Comparison of ENCODE assay signal across 17 cellular contexts in the genomic region with DNA sequence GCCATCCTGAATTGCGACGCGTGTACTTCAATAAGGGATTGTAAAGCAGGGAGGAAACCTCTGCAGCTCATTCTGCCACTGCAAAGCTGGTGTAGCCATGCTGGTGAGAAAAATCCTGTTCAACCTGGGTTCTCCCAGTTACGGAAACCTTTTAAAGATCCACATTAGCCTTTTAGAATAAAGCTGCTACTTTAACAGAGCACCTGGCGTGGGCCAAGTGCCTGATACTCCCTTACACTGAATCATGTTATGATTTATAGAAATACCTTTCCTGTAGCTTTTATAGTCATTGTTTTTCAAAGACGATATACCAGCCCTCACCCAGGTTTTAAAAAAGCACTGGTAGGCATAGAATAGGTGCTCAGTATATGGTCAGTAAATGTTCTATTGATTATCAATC. TPM values are rescaled to one million over a fixed set of nuclear protein-coding genes. Genes with fewer than 3 reads are reported as not detected.
DNase-seq lines count a peak whose midpoint lies in the region; ATAC-seq lines count a peak whose summit lies in the region.
"Had no signal": no experiment of that assay in that cellular context is flagged by ENCODE, and none has a peak within 500 bp of the region (broad histone marks: within the 10 kb centered on the region; RNA-seq: fewer than 3 reads in every experiment).

No MANE protein-coding gene starts in this region.

- H3K27me3 Mint-ChIP-seq in T-helper 1 cell treated with Interleukin-12 subunit alpha and Interleukin-12 subunit beta and Interleukin-4 antibody, amounts not matched to agents 30 μg/mL and 1 μg/mL, for 36 hours (ENCODE audit: low read depth), result no peaks in the 10 kb centered on the region
- H3K27me3 Mint-ChIP-seq in activated T-cell treated with anti-CD3 and anti-CD28 coated beads, Interleukin-2, amount 50 U/mL, for 72 hours (ENCODE audit: low read depth), result no peaks in the 10 kb centered on the region
- H3K27me3 Mint-ChIP-seq in T-helper 17 cell, result no peaks in the 10 kb centered on the region
- H3K27me3 Mint-ChIP-seq in naive thymus-derived CD4-positive, alpha-beta T cell, result no peaks in the 10 kb centered on the region

- DNase-seq in T-helper 1 cell (no peak), activated T-cell treated with anti-CD3 and anti-CD28 coated beads for 4 hours (no peak), T-helper 17 cell (no peak), DMS53 (lab: John Stamatoyannopoulos, UW) (no peak)
- no peak for DNase-seq in activated T-cell treated with anti-CD3 and anti-CD28 coated beads, Interleukin-2, amount 50 U/mL, for 72 hours
- DNase-seq in naive thymus-derived CD4-positive, alpha-beta T cell, result no peak
- DNase-seq: AML-193; DND-41; NCI-H1092 treated with DMSO at 0.1 percent for 48 hours; NCI-H2081; NCI-H510A; NCI-H748 treated with DMSO at 0.1 percent for 48 hours; NK-92 treated with Interleukin-12 subunit alpha and Interleukin-12 subunit beta, amount 100 ng/mL, for 24 hours had no signal

- H3K9me3 ChIP-seq in T-helper 17 cell (ENCODE audit: control insufficient read depth, low read length, poor library complexity, severe bottlenecking), result no peaks in the 10 kb centered on the region
- H3K9me3 ChIP-seq in naive thymus-derived CD4-positive, alpha-beta T cell (ENCODE audit: control insufficient read depth in 2 of 3, low read length in 3 of 3), result no peaks in the 10 kb centered on the region

- ATAC-seq in activated T-cell treated with anti-CD3 and anti-CD28 coated beads, Interleukin-2, amount 50 U/mL, for 72 hours (replicated peaks in 1 of 2), result no peak
- ATAC-seq in T-helper 17 cell, result no peak
- ATAC-seq in naive thymus-derived CD4-positive, alpha-beta T cell, result no peak
- ATAC-seq in HG02885 (IDR thresholded peaks at IDR 0.05; ENCODE audit: poor library complexity, unreplicated experiment), result no peak

- POLR2A ChIA-PET in naive thymus-derived CD4-positive, alpha-beta T cell (lab: Charles Lee), result interaction anchor here (0.7 to 1.5 kb wide), 2 partner anchors 9 to 49 kb away, joined by 3 to 4 read pairs; a partner anchor contains a TSS

- H3K4me1 Mint-ChIP-seq in T-helper 1 cell treated with Interleukin-12 subunit alpha and Interleukin-12 subunit beta and Interleukin-4 antibody, amounts not matched to agents 30 μg/mL and 1 μg/mL, for 36 hours (ENCODE audit: low read depth), result peaks cover 32% of the 10 kb centered on the region
- H3K4me1 Mint-ChIP-seq in activated T-cell treated with anti-CD3 and anti-CD28 coated beads, Interleukin-2, amount 50 U/mL, for 72 hours (ENCODE audit: low read depth), result peaks cover 74% of the 10 kb centered on the region
- H3K4me1 Mint-ChIP-seq in T-helper 17 cell, result peaks cover 13% of the 10 kb centered on the region
- peaks cover 18 to 41% (median 39%) of the 10 kb centered on the region in 7 donors for H3K4me1 Mint-ChIP-seq in naive thymus-derived CD4-positive, alpha-beta T cell

- H3K4me3 Mint-ChIP-seq in T-helper 1 cell treated with Interleukin-12 subunit alpha and Interleukin-12 subunit beta and Interleukin-4 antibody, amounts not matched to agents 30 μg/mL and 1 μg/mL, for 36 hours, result no peak overlapping the region
- peak overlapping the region; percentile 9 to 37 for H3K4me3 Mint-ChIP-seq in activated T-cell treated with anti-CD3 and anti-CD28 coated beads, Interleukin-2, amount 50 U/mL, for 72 hours
- H3K4me3 Mint-ChIP-seq in T-helper 17 cell, result no peak overlapping the region
- H3K4me3 Mint-ChIP-seq in naive thymus-derived CD4-positive, alpha-beta T cell, result no peak overlapping the region
- H3K4me3 Mint-ChIP-seq: CD14-positive monocyte had no signal

- H3K36me3 Mint-ChIP-seq in T-helper 1 cell treated with Interleukin-12 subunit alpha and Interleukin-12 subunit beta and Interleukin-4 antibody, amounts not matched to agents 30 μg/mL and 1 μg/mL, for 36 hours (ENCODE audit: low read depth), result peaks cover 47% of the 10 kb centered on the region
- H3K36me3 Mint-ChIP-seq in activated T-cell treated with anti-CD3 and anti-CD28 coated beads, Interleukin-2, amount 50 U/mL, for 72 hours (ENCODE audit: insufficient read depth in 2 of 2), result peaks cover 22 to 37% of the 10 kb centered on the region in 2 donors
- H3K36me3 Mint-ChIP-seq in T-helper 17 cell (ENCODE audit: low read depth), result peaks cover 9% of the 10 kb centered on the region
- H3K36me3 Mint-ChIP-seq in naive thymus-derived CD4-positive, alpha-beta T cell, result peaks cover 7 to 47% (median 24%) of the 10 kb centered on the region in 5 donors

- CTCF ChIA-PET in naive thymus-derived CD4-positive, alpha-beta T cell (lab: Charles Lee), result no interaction called here

- H3K27ac Mint-ChIP-seq in T-helper 1 cell treated with Interleukin-12 subunit alpha and Interleukin-12 subunit beta and Interleukin-4 antibody, amounts not matched to agents 30 μg/mL and 1 μg/mL, for 36 hours, result peak overlapping the region; percentile 41
- H3K27ac Mint-ChIP-seq in activated T-cell treated with anti-CD3 and anti-CD28 coated beads, Interleukin-2, amount 50 U/mL, for 72 hours, result peak overlapping the region; percentile 58
- peak overlapping the region; percentile 24 for H3K27ac Mint-ChIP-seq in T-helper 17 cell
- H3K27ac Mint-ChIP-seq in naive thymus-derived CD4-positive, alpha-beta T cell, result peak overlapping the region in 6 of 9 donors; percentile 16 to 78 (median 32)
- H3K27ac Mint-ChIP-seq: CD14-positive monocyte had no signal

- H3K27me3 ChIP-seq in naive thymus-derived CD4-positive, alpha-beta T cell (ENCODE audit: control insufficient read depth in 2 of 2, insufficient read depth in 2 of 2, low read length in 2 of 2), result no peaks in the 10 kb centered on the region

- intact Hi-C loops in naive thymus-derived CD4-positive, alpha-beta T cell (cut with micrococcal nuclease), result loop anchor here in 1 of 2 donors (10.0 kb wide), 2 partner anchors 918 to 1118 kb away; a partner anchor contains a TSS

- no peaks in the 10 kb centered on the region for H3K9me3 Mint-ChIP-seq in T-helper 1 cell treated with Interleukin-12 subunit alpha and Interleukin-12 subunit beta and Interleukin-4 antibody, amounts not matched to agents 30 μg/mL and 1 μg/mL, for 36 hours
- no peaks in the 10 kb centered on the region for H3K9me3 Mint-ChIP-seq in activated T-cell treated with anti-CD3 and anti-CD28 coated beads, Interleukin-2, amount 50 U/mL, for 72 hours
- no peaks in the 10 kb centered on the region for H3K9me3 Mint-ChIP-seq in naive thymus-derived CD4-positive, alpha-beta T cell
- H3K9me3 Mint-ChIP-seq: CD14-positive monocyte had no signal

- peaks cover 0 to 33% (median 12%) of the 10 kb centered on the region in 3 experiments for H3K36me3 ChIP-seq in naive thymus-derived CD4-positive, alpha-beta T cell (ENCODE audit: control insufficient read depth in 2 of 3, insufficient read depth in 3 of 3, low read length in 3 of 3)

- H3K4me3 ChIP-seq in naive thymus-derived CD4-positive, alpha-beta T cell (ENCODE audit: low read length), result no peak overlapping the region

- H3K27ac ChIP-seq in naive thymus-derived CD4-positive, alpha-beta T cell (ENCODE audit: low read depth, low read length), result no peak overlapping the region
- H3K27ac ChIP-seq: 22Rv1 had no signal

- H3K4me1 ChIP-seq in naive thymus-derived CD4-positive, alpha-beta T cell (ENCODE audit: control insufficient read depth in 2 of 2, insufficient read depth in 2 of 2, low read length in 2 of 2), result peaks cover 12 to 30% of the 10 kb centered on the region in 2 donors

RNA-seq across cellular contexts. Expression of a gene that starts 48.3 kb away (rescaled TPM):
- total RNA-seq in activated T-cell treated with anti-CD3 and anti-CD28 coated beads, Interleukin-2, amount 50 U/mL, for 72 hours, result 100 to 1,000 TPM; 150 to 151 TPM
- total RNA-seq in T-helper 17 cell, result 10 to 100 TPM; 59.4 to 88.3 TPM
- 100 to 1,000 TPM in 1 of 5 experiments, 10 to 100 TPM in 4; 58.7 to 177 (median 88.9) TPM for total RNA-seq in naive thymus-derived CD4-positive, alpha-beta T cell
- polyA plus RNA-seq in naive thymus-derived CD4-positive, alpha-beta T cell, result 10 to 100 TPM; 40.2 to 64.0 TPM

Comparison
In these comparisons a context has a peak if more than half of its experiments do, and no peak if none do; other contexts are left out.
1. H3K4me3 Mint-ChIP-seq: peak in activated T-cell treated with anti-CD3 and anti-CD28 coated beads, Interleukin-2, amount 50 U/mL, for 72 hours (2 of 2); none in T-helper 1 cell treated with Interleukin-12 subunit alpha and Interleukin-12 subunit beta and Interleukin-4 antibody, amounts not matched to agents 30 μg/mL and 1 μg/mL, for 36 hours (single experiment), T-helper 17 cell (single experiment) and naive thymus-derived CD4-positive, alpha-beta T cell (0 of 10).
2. Peak in every context shown above with its lines, with median percentiles within 50 percentile points of each other: H3K27ac Mint-ChIP-seq.